ENCODE assay signal across 1 cellular context in the genomic region with DNA sequence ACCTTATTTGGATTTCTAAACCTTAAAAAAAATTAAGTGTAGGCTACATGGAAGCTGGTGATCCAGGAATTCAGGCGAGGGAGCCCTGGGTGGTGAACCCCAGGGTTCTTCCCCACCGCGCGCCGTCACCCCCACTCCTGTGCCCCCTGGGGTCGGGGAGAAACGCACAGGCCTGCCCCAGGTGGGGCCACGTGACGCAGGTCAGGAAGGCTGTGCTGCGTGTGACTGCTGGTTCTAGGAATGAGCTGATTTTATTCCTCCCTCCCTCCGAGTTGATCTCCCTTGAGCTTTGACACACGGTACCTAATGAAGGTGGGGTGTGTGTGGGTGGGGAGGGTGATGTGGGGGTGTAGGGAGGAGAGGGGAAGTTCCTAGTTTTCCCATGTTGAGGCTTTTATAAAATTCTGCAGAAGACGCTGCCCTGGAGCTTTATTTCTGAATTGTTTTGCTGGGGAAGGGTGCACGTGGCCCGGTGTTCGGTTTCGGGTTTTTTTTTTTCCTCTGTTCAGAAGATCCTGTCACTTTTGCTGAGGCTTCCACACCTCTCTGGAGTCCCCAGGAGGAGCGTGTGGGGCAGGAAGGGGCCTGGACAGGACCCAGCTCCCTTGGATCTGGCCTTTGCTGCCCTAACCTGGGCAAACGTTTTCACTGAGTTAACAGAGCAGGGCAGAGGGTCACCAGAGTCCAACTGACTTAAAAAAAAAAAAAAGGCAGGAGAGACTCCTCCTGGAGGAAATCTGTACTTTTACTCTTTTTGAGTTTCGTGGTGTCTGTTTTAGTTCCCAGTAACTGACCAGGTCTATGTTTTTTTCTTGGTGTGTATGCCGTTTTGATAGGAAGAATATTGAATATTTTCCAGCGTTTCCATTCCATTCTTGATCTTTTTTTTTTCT.
A peak's percentile ranks its signal among the peaks of the same experiment; 100 is the strongest.
TF ChIP-seq lines count a peak whose summit lies in the region.

No MANE protein-coding gene starts in this region.

TF ChIP-seq in H1, 55 proteins besides CTCF, POLR2A, EP300 and RAD21 (continued from another document):
- 0 out of 2 replicates have a peak, but pooled peaks have one; percentile 3 for TF ChIP-seq TAF1 (IDR thresholded peaks at IDR 0.05; ENCODE audit: low read depth, low read length)
- peak in 1 of 2 experiments; percentile 38; a peak in 1 of 4 replicates for TF ChIP-seq HDAC2 (IDR thresholded peaks at IDR 0.05; ENCODE audit: borderline replicate concordance in 1 of 2, low read depth in 2 of 2, low read length in 2 of 2)
- TF ChIP-seq, protein P1, sequence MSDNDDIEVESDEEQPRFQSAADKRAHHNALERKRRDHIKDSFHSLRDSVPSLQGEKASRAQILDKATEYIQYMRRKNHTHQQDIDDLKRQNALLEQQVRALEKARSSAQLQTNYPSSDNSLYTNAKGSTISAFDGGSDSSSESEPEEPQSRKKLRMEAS (IDR thresholded peaks at IDR 0.05): peak; percentile 41; the same call in 1 of the 2 replicates
- TF ChIP-seq EGR1 (IDR thresholded peaks at IDR 0.05; ENCODE audit: borderline replicate concordance, low read depth, low read length): no peak
- no peak for TF ChIP-seq SP2 (IDR thresholded peaks at IDR 0.05; ENCODE audit: low read length)
- no peak for TF ChIP-seq BACH1 (IDR thresholded peaks at IDR 0.05; ENCODE audit: low read length)
- peak in 1 of 2 experiments; percentile 57; a peak in 1 of 4 replicates for TF ChIP-seq SIN3A (conservative IDR thresholded peaks at IDR 0.05 in 1 of 2, IDR thresholded peaks at IDR 0.05 in 1 of 2; ENCODE audit: low read depth in 1 of 2, low read length in 2 of 2)
- peak; percentile 74 for TF ChIP-seq USF2 (IDR thresholded peaks at IDR 0.05; ENCODE audit: low read length)
- TF ChIP-seq E2F6 (IDR thresholded peaks at IDR 0.05): no peak
- TF ChIP-seq GABPA (IDR thresholded peaks at IDR 0.05; ENCODE audit: borderline replicate concordance, insufficient read depth, low read length): no peak
- TF ChIP-seq, protein P2, sequence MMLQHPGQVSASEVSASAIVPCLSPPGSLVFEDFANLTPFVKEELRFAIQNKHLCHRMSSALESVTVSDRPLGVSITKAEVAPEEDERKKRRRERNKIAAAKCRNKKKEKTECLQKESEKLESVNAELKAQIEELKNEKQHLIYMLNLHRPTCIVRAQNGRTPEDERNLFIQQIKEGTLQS (IDR thresholded peaks at IDR 0.05; ENCODE audit: insufficient read depth, low read depth, low read length): no peak
- no peak for TF ChIP-seq JUN (IDR thresholded peaks at IDR 0.05; ENCODE audit: low read depth, low read length)
- TF ChIP-seq KDM5A (IDR thresholded peaks at IDR 0.05; ENCODE audit: low read length): no peak
- TF ChIP-seq ZNF274 (IDR thresholded peaks at IDR 0.05; ENCODE audit: borderline replicate concordance, extremely low read depth, low read length): no peak
- TF ChIP-seq SP1 (IDR thresholded peaks at IDR 0.05; ENCODE audit: low read depth, low read length): no peak
- no peak for TF ChIP-seq SIX5 (IDR thresholded peaks at IDR 0.05; ENCODE audit: low read depth, low read length)
- no peak for TF ChIP-seq RXRA (IDR thresholded peaks at IDR 0.05; ENCODE audit: insufficient read depth, low read depth, low read length)
- TF ChIP-seq BCL11A (IDR thresholded peaks at IDR 0.05; ENCODE audit: low read depth in 2 of 2, low read length in 2 of 2): no peak
- no peak for TF ChIP-seq KDM1A (IDR thresholded peaks at IDR 0.05; ENCODE audit: borderline replicate concordance, low read length)
- no peak for TF ChIP-seq RFX5 (IDR thresholded peaks at IDR 0.05; ENCODE audit: borderline replicate concordance, low read depth, low read length)
- TF ChIP-seq SRF (IDR thresholded peaks at IDR 0.05; ENCODE audit: low read depth, low read length): no peak
- TF ChIP-seq CREB1 (IDR thresholded peaks at IDR 0.05): no peak
- TF ChIP-seq SUZ12 (IDR thresholded peaks at IDR 0.05; ENCODE audit: low read length): no peak
